15 cellular contexts compared by ENCODE assay signal in the genomic region with DNA sequence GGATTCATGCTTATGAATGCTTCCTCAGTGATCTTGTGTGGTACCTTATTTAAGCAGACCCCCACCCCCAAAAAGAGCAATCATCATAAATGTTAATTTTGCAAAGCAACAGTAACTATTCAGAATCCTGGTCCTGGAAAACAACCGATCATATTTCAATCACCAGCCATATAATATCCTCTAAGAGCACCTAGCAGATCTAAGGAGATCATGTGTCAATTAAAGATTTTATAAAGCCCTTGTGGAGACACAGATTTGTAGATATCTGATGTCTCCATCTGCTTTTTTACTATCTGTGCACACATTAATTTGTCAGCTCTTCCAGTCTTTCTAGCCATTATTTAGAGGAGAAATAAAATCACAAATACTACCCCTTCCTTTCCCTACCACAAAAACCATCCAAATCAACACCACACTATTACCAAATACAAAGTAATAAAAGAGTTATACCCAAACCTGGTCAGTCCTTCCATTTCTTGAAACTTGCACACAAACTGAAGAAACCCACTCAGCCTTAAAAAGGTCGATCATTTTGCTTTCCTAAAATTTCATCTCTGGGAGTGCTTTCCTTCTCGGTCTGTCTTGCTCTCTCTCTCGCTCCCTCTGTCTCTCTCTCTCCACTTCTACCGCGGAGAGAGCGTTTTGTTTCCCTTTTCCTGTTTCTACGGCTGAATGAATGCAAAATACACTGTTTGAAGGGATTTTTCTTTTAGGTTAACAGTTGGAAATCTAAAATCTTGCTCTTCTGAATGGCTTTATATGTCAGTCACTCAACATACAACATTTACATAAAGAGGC.
DNase-seq lines count a peak whose midpoint lies in the region; ATAC-seq, FAIRE-seq and TF ChIP-seq lines count a peak whose summit lies in the region.
"Had no signal": no experiment of that assay in that cellular context is flagged by ENCODE, and none has a peak within 500 bp of the region (broad histone marks: within the 10 kb centered on the region; RNA-seq: fewer than 3 reads in every experiment).

No MANE protein-coding gene starts in this region.

- H2AK5ac ChIP-seq in mesenchymal stem cell (ENCODE audit: low read length, severe bottlenecking): no peak overlapping the region

- H3K4me3 Mint-ChIP-seq in astrocyte (ENCODE audit: unreplicated experiment): peak overlapping the region; percentile 73
- H3K4me3 Mint-ChIP-seq: CD4-positive, CD25-positive, alpha-beta regulatory T cell had no signal

- H3K4ac ChIP-seq in mesenchymal stem cell (ENCODE audit: low read depth in 1 of 2, low read length in 2 of 2): no peak overlapping the region

- TF ChIP-seq CTCF in astrocyte (IDR thresholded peaks at IDR 0.05; ENCODE audit: insufficient read depth, low read depth, low read length): no peak

- H3K4me1 ChIP-seq in BLaER1 treated with 17β-estradiol and CSF1 and Interleukin-3, amounts not matched to agents 10 nM and 100 nM: peaks cover 0 to 56% (median 14%) of the 10 kb centered on the region in 10 experiments; a peak in 13 of 20 replicates
- H3K4me1 ChIP-seq in astrocyte (ENCODE audit: insufficient read depth, low read length) (no peaks in the 10 kb centered on the region), mesenchymal stem cell (ENCODE audit: control insufficient read depth, insufficient read depth, low read depth, low read length) (peaks cover 4% of the 10 kb centered on the region)

- DNase-seq in NCI-H1092 treated with DMSO at 0.1 percent for 48 hours (lab: John Stamatoyannopoulos, UW) (peak; percentile 70), astrocyte (ENCODE audit: low read depth) (no peak), mesenchymal stem cell (no peak), SHP77 treated with DMSO at 0.1 percent for 48 hours (lab: John Stamatoyannopoulos, UW) (no peak), HTR-8/SVneo (ENCODE audit: insufficient read length, low spot score) (no peak), NCI-H748 (lab: John Stamatoyannopoulos, UW; ENCODE audit: unreplicated experiment) (no peak)
- DNase-seq: amniotic stem cell; CD4-positive, CD25-positive, alpha-beta regulatory T cell; effector memory CD4-positive, alpha-beta T cell; hypothalamus; RPMI8226; stimulated activated CD8-positive, alpha-beta memory T cell treated with anti-CD3 and anti-CD28 coated beads, Interleukin-4, amount 100 ng/mL, for 48 hours had no signal

- ATAC-seq in GM21447 (IDR thresholded peaks at IDR 0.05; ENCODE audit: unreplicated experiment): no peak

- no peak overlapping the region for H2BK15ac ChIP-seq in mesenchymal stem cell (ENCODE audit: low read depth, poor library complexity, severe bottlenecking)

- no peak overlapping the region for H2AFZ ChIP-seq in astrocyte (ENCODE audit: low read depth, low read length)
- no peak overlapping the region for H2AFZ ChIP-seq in mesenchymal stem cell (ENCODE audit: low read depth, low read length)

- WGBS in mesenchymal stem cell: 41% methylated on average over 4 of the region's 8 CpGs

- no peak overlapping the region for H3K27ac Mint-ChIP-seq in astrocyte (ENCODE audit: unreplicated experiment)

- H3K14ac ChIP-seq in mesenchymal stem cell (ENCODE audit: low read length in 2 of 2): no peak overlapping the region

- no peak overlapping the region for H3K27ac ChIP-seq in BLaER1 treated with 17β-estradiol and CSF1 and Interleukin-3, amounts not matched to agents 10 nM and 100 nM
- no peak overlapping the region for H3K27ac ChIP-seq in astrocyte (ENCODE audit: low read depth, low read length)
- H3K27ac ChIP-seq in mesenchymal stem cell (ENCODE audit: low read length, poor library complexity, severe bottlenecking): no peak overlapping the region

- no peaks in the 10 kb centered on the region for H3K27me3 ChIP-seq in BLaER1 treated with 17β-estradiol and CSF1 and Interleukin-3, amounts not matched to agents 10 nM and 100 nM
- H3K27me3 ChIP-seq in astrocyte (ENCODE audit: insufficient read depth, low read length) (no peaks in the 10 kb centered on the region), mesenchymal stem cell (ENCODE audit: control insufficient read depth in 1 of 2, insufficient read depth in 1 of 2, low read length in 2 of 2) (no peaks in the 10 kb centered on the region)

- no peak overlapping the region for H4K91ac ChIP-seq in mesenchymal stem cell (ENCODE audit: low read length)

- H3K79me2 ChIP-seq in astrocyte (ENCODE audit: insufficient read depth, low read length): no peaks in the 10 kb centered on the region

- H3K36me3 Mint-ChIP-seq in astrocyte (ENCODE audit: low read depth, unreplicated experiment): peaks cover 2% of the 10 kb centered on the region
- H3K36me3 Mint-ChIP-seq: CD4-positive, CD25-positive, alpha-beta regulatory T cell had no signal

- H3K4me1 Mint-ChIP-seq in astrocyte (ENCODE audit: low read depth, unreplicated experiment): peaks cover 8% of the 10 kb centered on the region
- H3K4me1 Mint-ChIP-seq: CD4-positive, CD25-positive, alpha-beta regulatory T cell had no signal

- no peaks in the 10 kb centered on the region for H4K20me1 ChIP-seq in BLaER1 treated with 17β-estradiol and CSF1 and Interleukin-3, amounts not matched to agents 10 nM and 100 nM
- H4K20me1 ChIP-seq in astrocyte (ENCODE audit: insufficient read depth, low read length): no peaks in the 10 kb centered on the region

- H3K4me2 ChIP-seq in BLaER1 treated with 17β-estradiol and CSF1 and Interleukin-3, amounts not matched to agents 10 nM and 100 nM: peak overlapping the region in 7 of 11 experiments; percentile 5 to 81 (median 20); a peak in 8 of 22 replicates
- H3K4me2 ChIP-seq in astrocyte (ENCODE audit: low read length) (peak overlapping the region; percentile 73), mesenchymal stem cell (ENCODE audit: low read length, poor library complexity, severe bottlenecking) (peak overlapping the region; percentile 66)

- H3K27me3 Mint-ChIP-seq in astrocyte (ENCODE audit: low read depth, unreplicated experiment): no peaks in the 10 kb centered on the region

- H3K4me3 ChIP-seq in BLaER1 treated with 17β-estradiol and CSF1 and Interleukin-3, amounts not matched to agents 10 nM and 100 nM: no peak overlapping the region
- no peak overlapping the region for H3K4me3 ChIP-seq in astrocyte (ENCODE audit: insufficient read depth, low read depth, low read length)
- peak overlapping the region in 1 of 2 experiments; percentile 76 for H3K4me3 ChIP-seq in mesenchymal stem cell (ENCODE audit: insufficient read depth in 1 of 2, low read depth in 1 of 2, low read length in 2 of 2)

- no peak overlapping the region for H2BK12ac ChIP-seq in mesenchymal stem cell (ENCODE audit: low read length in 2 of 2)

- no peak overlapping the region for H2BK120ac ChIP-seq in mesenchymal stem cell (ENCODE audit: low read depth, low read length)

- H3K36me3 ChIP-seq in BLaER1 treated with 17β-estradiol and CSF1 and Interleukin-3, amounts not matched to agents 10 nM and 100 nM: no peaks in the 10 kb centered on the region
- H3K36me3 ChIP-seq in astrocyte (ENCODE audit: insufficient read depth, low read length) (no peaks in the 10 kb centered on the region), mesenchymal stem cell (ENCODE audit: control insufficient read depth in 1 of 2, insufficient read depth in 2 of 2, low read depth in 1 of 2, low read length in 2 of 2) (no peaks in the 10 kb centered on the region)

- H3K9me3 Mint-ChIP-seq in astrocyte (ENCODE audit: unreplicated experiment): no peaks in the 10 kb centered on the region

- no peak overlapping the region for H3K18ac ChIP-seq in mesenchymal stem cell (ENCODE audit: low read depth in 1 of 2, low read length in 2 of 2)

- no peak overlapping the region for H2BK5ac ChIP-seq in mesenchymal stem cell (ENCODE audit: low read depth, low read length, poor library complexity, severe bottlenecking)

- no peak overlapping the region for H4K8ac ChIP-seq in mesenchymal stem cell (ENCODE audit: low read length)

- H3K23ac ChIP-seq in mesenchymal stem cell (ENCODE audit: low read length in 2 of 2): no peak overlapping the region

- FAIRE-seq in astrocyte (lab: Jason Lieb, UNC) (peak; percentile 37), HTR-8/SVneo (lab: Jason Lieb, UNC) (no peak)
- FAIRE-seq: TTC549 had no signal

- H3K79me1 ChIP-seq in mesenchymal stem cell (replicated peaks; ENCODE audit: low read length, poor library complexity, severe bottlenecking): peaks cover 5% of the 10 kb centered on the region

- H3K9ac ChIP-seq in BLaER1 treated with 17β-estradiol and CSF1 and Interleukin-3, amounts not matched to agents 10 nM and 100 nM: 0 out of 22 replicates have a peak overlapping the region, but pooled peaks of 1 of the 11 experiments have one; percentile 27
- H3K9ac ChIP-seq in astrocyte (ENCODE audit: low read length) (no peak overlapping the region), mesenchymal stem cell (ENCODE audit: low read length) (peak overlapping the region; percentile 76)

- peaks cover 0 to 1% (median 0%) of the 10 kb centered on the region in 11 experiments; a peak in 7 of 22 replicates for H3K9me3 ChIP-seq in BLaER1 treated with 17β-estradiol and CSF1 and Interleukin-3, amounts not matched to agents 10 nM and 100 nM (replicated peaks in 1 of 11)
- no peaks in the 10 kb centered on the region for H3K9me3 ChIP-seq in astrocyte (ENCODE audit: insufficient read depth, low read depth, low read length)
- no peaks in the 10 kb centered on the region for H3K9me3 ChIP-seq in mesenchymal stem cell (ENCODE audit: control insufficient read depth, low read length)

Comparison
In these comparisons a context has a peak if more than half of its experiments do, and no peak if none do; other contexts are left out.
1. H3K4me2 ChIP-seq: peak in every context shown above with its lines; median percentile 73 in astrocyte; 66 in mesenchymal stem cell; 20 in BLaER1 treated with 17β-estradiol and CSF1 and Interleukin-3, amounts not matched to agents 10 nM and 100 nM.